8 cellular contexts compared by ENCODE assay signal in genomic region chr10:124917939-124918830, GRCh38. TPM values are rescaled to one million over a fixed set of nuclear protein-coding genes. Genes with fewer than 3 reads are reported as not detected.
A peak's percentile ranks its signal among the peaks of the same experiment; 100 is the strongest.
DNase-seq lines count a peak whose midpoint lies in the region; ATAC-seq and TF ChIP-seq lines count a peak whose summit lies in the region.

No MANE protein-coding gene starts in this region.

- peaks cover 0 to 42% of the 10 kb centered on the region in 2 donors for H3K4me1 ChIP-seq in right atrium auricular region

- H3K9me3 Mint-ChIP-seq in stimulated activated naive CD8-positive, alpha-beta T cell treated with anti-CD3 and anti-CD28 coated beads, Interleukin-15, Interleukin-2, amounts not matched to agents 100 ng/mL and 50 ng/mL, for 24 hours = no peaks in the 10 kb centered on the region
- no peaks in the 10 kb centered on the region for H3K9me3 Mint-ChIP-seq in activated CD8-positive, alpha-beta T cell treated with anti-CD3 and anti-CD28 coated beads for 36 hours

- H3K36me3 ChIP-seq in right atrium auricular region = no peaks in the 10 kb centered on the region

- no peaks in the 10 kb centered on the region for H3K27me3 ChIP-seq in right atrium auricular region

- H3K4me3 ChIP-seq in right atrium auricular region = peak overlapping the region; percentile 75 to 83
- H3K4me3 ChIP-seq in skin epidermis = peak overlapping the region; percentile 72 to 92 (median 81)

- DNase-seq in stimulated activated naive CD8-positive, alpha-beta T cell treated with anti-CD3 and anti-CD28 coated beads, Interleukin-15, Interleukin-2, amounts not matched to agents 100 U/mL and 50 U/mL, for 24 hours = no peak
- peak; percentile 12 for DNase-seq in activated CD8-positive, alpha-beta T cell treated with anti-CD3 and anti-CD28 coated beads for 36 hours
- no peak for DNase-seq in right atrium auricular region (ENCODE audit: low spot score)
- DNase-seq in NCI-H1048 (lab: John Stamatoyannopoulos, UW) = no peak
- DNase-seq in NCI-H226 = no peak

- peak overlapping the region; percentile 97 to 98 for H3K27ac ChIP-seq in right atrium auricular region
- H3K27ac ChIP-seq in skin epidermis = peak overlapping the region in 20 of 21 experiments; percentile 83 to 99 (median 98)

- no peak for ATAC-seq in stimulated activated naive CD8-positive, alpha-beta T cell treated with anti-CD3 and anti-CD28 coated beads, Interleukin-15, Interleukin-2, amounts not matched to agents 100 U/mL and 50 U/mL, for 24 hours
- no peak for ATAC-seq in activated CD8-positive, alpha-beta T cell treated with anti-CD3 and anti-CD28 coated beads for 36 hours
- ATAC-seq in GM18909 (IDR thresholded peaks at IDR 0.05; ENCODE audit: poor library complexity, unreplicated experiment) = no peak

- TF ChIP-seq CTCF in activated CD8-positive, alpha-beta T cell treated with anti-CD3 and anti-CD28 coated beads for 36 hours (IDR thresholded peaks at IDR 0.05) = no peak
- peak in 1 of 2 donors; percentile 18 for TF ChIP-seq CTCF in right atrium auricular region (IDR thresholded peaks at IDR 0.05)

- H3K9me3 ChIP-seq in right atrium auricular region = no peaks in the 10 kb centered on the region

- intact Hi-C loops in activated CD8-positive, alpha-beta T cell treated with anti-CD3 and anti-CD28 coated beads for 36 hours (cut with micrococcal nuclease) = loop anchor here (5.0 kb wide), 1 partner anchor 386 kb away; no protein-coding TSS in a partner anchor

- POLR2A ChIA-PET in activated CD8-positive, alpha-beta T cell treated with anti-CD3 and anti-CD28 coated beads for 36 hours (lab: Charles Lee) = no interaction called here

- H3K27me3 Mint-ChIP-seq in stimulated activated naive CD8-positive, alpha-beta T cell treated with anti-CD3 and anti-CD28 coated beads, Interleukin-15, Interleukin-2, amounts not matched to agents 100 ng/mL and 50 ng/mL, for 24 hours = no peaks in the 10 kb centered on the region
- H3K27me3 Mint-ChIP-seq in activated CD8-positive, alpha-beta T cell treated with anti-CD3 and anti-CD28 coated beads for 36 hours = no peaks in the 10 kb centered on the region

- peaks cover 10% of the 10 kb centered on the region for H3K36me3 Mint-ChIP-seq in stimulated activated naive CD8-positive, alpha-beta T cell treated with anti-CD3 and anti-CD28 coated beads, Interleukin-15, Interleukin-2, amounts not matched to agents 100 ng/mL and 50 ng/mL, for 24 hours (ENCODE audit: low read depth)
- H3K36me3 Mint-ChIP-seq in activated CD8-positive, alpha-beta T cell treated with anti-CD3 and anti-CD28 coated beads for 36 hours (ENCODE audit: low read depth) = peaks cover 4% of the 10 kb centered on the region

- H3K27ac Mint-ChIP-seq in stimulated activated naive CD8-positive, alpha-beta T cell treated with anti-CD3 and anti-CD28 coated beads, Interleukin-15, Interleukin-2, amounts not matched to agents 100 ng/mL and 50 ng/mL, for 24 hours = peak overlapping the region; percentile 87
- peak overlapping the region; percentile 94 for H3K27ac Mint-ChIP-seq in activated CD8-positive, alpha-beta T cell treated with anti-CD3 and anti-CD28 coated beads for 36 hours

- CTCF ChIA-PET in activated CD8-positive, alpha-beta T cell treated with anti-CD3 and anti-CD28 coated beads for 36 hours (lab: Charles Lee) = interaction anchor here (1.6 kb wide), 1 partner anchor 74 kb away, joined by 3 read pairs; no protein-coding TSS in a partner anchor

- H3K4me1 Mint-ChIP-seq in stimulated activated naive CD8-positive, alpha-beta T cell treated with anti-CD3 and anti-CD28 coated beads, Interleukin-15, Interleukin-2, amounts not matched to agents 100 ng/mL and 50 ng/mL, for 24 hours (ENCODE audit: low read depth) = peaks cover 42% of the 10 kb centered on the region
- H3K4me1 Mint-ChIP-seq in activated CD8-positive, alpha-beta T cell treated with anti-CD3 and anti-CD28 coated beads for 36 hours (ENCODE audit: low read depth) = peaks cover 22% of the 10 kb centered on the region

- H3K4me3 Mint-ChIP-seq in stimulated activated naive CD8-positive, alpha-beta T cell treated with anti-CD3 and anti-CD28 coated beads, Interleukin-15, Interleukin-2, amounts not matched to agents 100 ng/mL and 50 ng/mL, for 24 hours = peak overlapping the region; percentile 92
- peak overlapping the region; percentile 91 for H3K4me3 Mint-ChIP-seq in activated CD8-positive, alpha-beta T cell treated with anti-CD3 and anti-CD28 coated beads for 36 hours

RNA-seq across cellular contexts. Expression of gene ZRANB1, which starts 23.7 kb away (rescaled TPM):
- 10 to 100 TPM in 1 of 2 experiments, 1 to 10 TPM in 1; 9.5 to 10.1 TPM for total RNA-seq in activated CD8-positive, alpha-beta T cell treated with anti-CD3 and anti-CD28 coated beads for 36 hours
- total RNA-seq in right atrium auricular region = 10 to 100 TPM; 24.1 to 24.9 TPM
